ENCODE assay signal across 18 cellular contexts in the genomic region with DNA sequence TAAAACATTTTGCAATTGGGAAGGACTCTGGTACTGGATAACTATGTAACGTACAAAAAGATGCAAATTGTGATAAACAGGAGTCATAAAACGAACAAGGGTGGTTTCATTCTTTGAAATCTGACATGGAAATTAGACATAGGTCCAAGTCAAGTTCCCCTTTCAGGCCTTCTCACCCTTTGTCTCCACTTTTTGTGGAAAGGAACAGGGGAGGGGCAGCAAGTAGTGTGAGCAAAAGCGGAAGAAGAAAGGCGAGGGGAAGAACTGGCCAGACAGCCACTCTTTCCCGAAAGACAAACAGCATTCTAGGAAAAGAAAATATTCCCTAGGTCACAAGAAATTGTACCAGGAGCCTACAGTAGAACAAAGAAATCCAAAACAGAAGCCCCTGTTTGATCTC. TPM values are rescaled to one million over a fixed set of nuclear protein-coding genes. Genes with fewer than 3 reads are reported as not detected.
DNase-seq lines count a peak whose midpoint lies in the region; ATAC-seq and TF ChIP-seq lines count a peak whose summit lies in the region.
"Had no signal": no experiment of that assay in that cellular context is flagged by ENCODE, and none has a peak within 500 bp of the region (broad histone marks: within the 10 kb centered on the region; RNA-seq: fewer than 3 reads in every experiment).

No MANE protein-coding gene starts in this region.

- H3K36me3 ChIP-seq in left lung (no peaks in the 10 kb centered on the region), mammary epithelial cell (ENCODE audit: insufficient read depth, low read length) (no peaks in the 10 kb centered on the region)

- peaks cover 3 to 65% of the 10 kb centered on the region in 2 donors for H3K4me1 ChIP-seq in left lung
- H3K4me1 ChIP-seq in mammary epithelial cell (ENCODE audit: insufficient read depth, low read length), result peaks cover 36% of the 10 kb centered on the region
- H3K4me1 ChIP-seq: body of pancreas had no signal

- TF ChIP-seq CTCF in CD14-positive monocyte (IDR thresholded peaks at IDR 0.05) (no peak), left lung (IDR thresholded peaks at IDR 0.05) (no peak), mammary epithelial cell (conservative IDR thresholded peaks at IDR 0.05 in 1 of 2, IDR thresholded peaks at IDR 0.05 in 1 of 2; ENCODE audit: extremely low read depth in 1 of 2, insufficient read depth in 1 of 2, low read depth in 1 of 2, low read length in 2 of 2) (no peak)

- H3K4me3 ChIP-seq in left lung, result no peak overlapping the region
- H3K4me3 ChIP-seq in mammary epithelial cell (replicated peaks in 1 of 3; ENCODE audit: insufficient read depth in 1 of 3, low read depth in 2 of 3, low read length in 3 of 3), result no peak overlapping the region
- H3K4me3 ChIP-seq: body of pancreas, smooth muscle cell had no signal

- H3K27ac ChIP-seq in left lung (peak overlapping the region in 1 of 2 donors; percentile 66), mammary epithelial cell (ENCODE audit: insufficient read depth, low read depth, low read length) (no peak overlapping the region)
- H3K27ac ChIP-seq: body of pancreas had no signal

- H3K4me3 Mint-ChIP-seq in CD14-positive monocyte, result peak overlapping the region in 1 of 2 donors; percentile 55

- no peak overlapping the region for H2AFZ ChIP-seq in mammary epithelial cell (ENCODE audit: low read depth, low read length)

- peak overlapping the region; percentile 78 to 93 (median 88) for H3K27ac Mint-ChIP-seq in CD14-positive monocyte

- no peaks in the 10 kb centered on the region for H4K20me1 ChIP-seq in mammary epithelial cell (ENCODE audit: insufficient read depth, low read length)

- H3K9ac ChIP-seq in mammary epithelial cell (ENCODE audit: insufficient read depth, low read length), result no peak overlapping the region

- 98% methylated on average over 5 of the region's 5 CpGs for WGBS in mammary epithelial cell (ENCODE audit: low coverage, missing lambda C conversion rate)

- intact Hi-C loops in CD14-positive monocyte (cut with micrococcal nuclease) (loop anchor here in 1 of 2 donors (5.0 kb wide), 1 partner anchor 68 kb away; no protein-coding TSS in a partner anchor), left lung (cut with DNase I) (no loop called here), mammary epithelial cell (cut with micrococcal nuclease) (no loop called here)

- H3K79me2 ChIP-seq in mammary epithelial cell (ENCODE audit: insufficient read depth, low read length), result no peaks in the 10 kb centered on the region

- CTCF ChIA-PET in mammary epithelial cell (lab: Charles Lee; ENCODE audit: low non-redundant PET), result no interaction called here

- H3K27me3 ChIP-seq in left lung (no peaks in the 10 kb centered on the region), mammary epithelial cell (ENCODE audit: insufficient read depth, low read length) (no peaks in the 10 kb centered on the region)
- H3K27me3 ChIP-seq: body of pancreas had no signal

- dilution Hi-C loops in mammary epithelial cell (cut with HindIII; ENCODE audit: low sequenced_read_pairs), result no loop called here

- H3K4me1 Mint-ChIP-seq in CD14-positive monocyte, result peaks cover 66% of the 10 kb centered on the region

- in situ Hi-C loops in KBM-7 (cut with MboI; ENCODE audit: low pct_unique_long_range_greater_than_20kb, low sequenced_read_pairs) (loop anchor here (25.0 kb wide), 2 partner anchors 188 to 663 kb away; no protein-coding TSS in a partner anchor), mammary epithelial cell (cut with MboI; ENCODE audit: low sequenced_read_pairs in 2 of 2) (loop anchor here in 1 of 2 donors (10.0 kb wide), 1 partner anchor 101 kb away; no protein-coding TSS in a partner anchor)

- no peaks in the 10 kb centered on the region for H3K9me3 ChIP-seq in left lung
- no peaks in the 10 kb centered on the region for H3K9me3 ChIP-seq in mammary epithelial cell (replicated peaks; ENCODE audit: insufficient read depth, low read length)
- H3K9me3 ChIP-seq: body of pancreas had no signal

- peaks cover 0 to 3% (median 0%) of the 10 kb centered on the region in 7 donors for H3K9me3 Mint-ChIP-seq in CD14-positive monocyte

- H3K36me3 Mint-ChIP-seq in CD14-positive monocyte, result peaks cover 0 to 15% of the 10 kb centered on the region in 2 donors

- H3K27me3 Mint-ChIP-seq in CD14-positive monocyte (ENCODE audit: low read depth in 3 of 3), result peaks cover 0 to 3% (median 2%) of the 10 kb centered on the region in 3 donors

- BruUV-seq in mammary epithelial cell (replicated peaks; lab: Mats Ljungman, UMichigan), result no TSS peak

- no peak overlapping the region for H3K4me2 ChIP-seq in mammary epithelial cell (ENCODE audit: insufficient read depth, low read depth, low read length)

- DNase-seq in CD14-positive monocyte (ENCODE audit: low spot score) (peak; percentile 82), KBM-7 (peak; percentile 88), SIG-M5 treated with dmso at 0.1 percent for 504 hours (lab: John Stamatoyannopoulos, UW; ENCODE audit: unreplicated experiment) (peak; percentile 88), left lung (no peak), SHP77 treated with DMSO at 0.1 percent for 48 hours (lab: John Stamatoyannopoulos, UW) (no peak), mammary epithelial cell (no peak)
- DNase-seq: activated naive CD4-positive, alpha-beta T cell treated with Interleukin-2 at 50 U/mL for 16 hours; hippocampal formation; KG1; NCI-H1436 treated with DMSO at 0.1 percent for 48 hours; NCI-H446 treated with DMSO at 0.1 percent for 48 hours; PC-3; stimulated activated naive CD8-positive, alpha-beta T cell treated with anti-CD3 and anti-CD28 coated beads, Interleukin-15, Interleukin-2, amounts not matched to agents 100 U/mL and 50 U/mL, for 24 hours had no signal

- ATAC-seq in left lung (peak; percentile 54), SK-N-SH treated with all-trans-retinoic acid at 6 μM for 48 hours (no peak), GM21825 (IDR thresholded peaks at IDR 0.05; ENCODE audit: unreplicated experiment) (no peak)
- ATAC-seq: body of pancreas; PC-3; stimulated activated naive CD8-positive, alpha-beta T cell treated with anti-CD3 and anti-CD28 coated beads, Interleukin-15, Interleukin-2, amounts not matched to agents 100 U/mL and 50 U/mL, for 24 hours had no signal

TF ChIP-seq in SK-N-SH treated with all-trans-retinoic acid at 6 μM for 48 hours, 23 proteins besides CTCF, POLR2A, EP300 and RAD21:
- no peak for TF ChIP-seq BACH2 (CRISPR knock-in tag; IDR thresholded peaks at IDR 0.05; ENCODE audit: borderline replicate concordance)
- TF ChIP-seq GLIS3 (CRISPR knock-in tag; IDR thresholded peaks at IDR 0.05), result no peak
- TF ChIP-seq ZFP30 (CRISPR knock-in tag; IDR thresholded peaks at IDR 0.05), result no peak
- TF ChIP-seq ZFP3 (CRISPR knock-in tag; IDR thresholded peaks at IDR 0.05), result no peak
- no peak for TF ChIP-seq TCF4 (CRISPR knock-in tag; IDR thresholded peaks at IDR 0.05; ENCODE audit: borderline replicate concordance)
- no peak for TF ChIP-seq RARB (CRISPR knock-in tag; IDR thresholded peaks at IDR 0.05)
- no peak for TF ChIP-seq ZNF70 (CRISPR knock-in tag; IDR thresholded peaks at IDR 0.05)
- TF ChIP-seq TOX (CRISPR knock-in tag; IDR thresholded peaks at IDR 0.05; ENCODE audit: borderline replicate concordance), result no peak
- no peak for TF ChIP-seq OSR1 (CRISPR knock-in tag; IDR thresholded peaks at IDR 0.05)
- TF ChIP-seq, protein P1, sequence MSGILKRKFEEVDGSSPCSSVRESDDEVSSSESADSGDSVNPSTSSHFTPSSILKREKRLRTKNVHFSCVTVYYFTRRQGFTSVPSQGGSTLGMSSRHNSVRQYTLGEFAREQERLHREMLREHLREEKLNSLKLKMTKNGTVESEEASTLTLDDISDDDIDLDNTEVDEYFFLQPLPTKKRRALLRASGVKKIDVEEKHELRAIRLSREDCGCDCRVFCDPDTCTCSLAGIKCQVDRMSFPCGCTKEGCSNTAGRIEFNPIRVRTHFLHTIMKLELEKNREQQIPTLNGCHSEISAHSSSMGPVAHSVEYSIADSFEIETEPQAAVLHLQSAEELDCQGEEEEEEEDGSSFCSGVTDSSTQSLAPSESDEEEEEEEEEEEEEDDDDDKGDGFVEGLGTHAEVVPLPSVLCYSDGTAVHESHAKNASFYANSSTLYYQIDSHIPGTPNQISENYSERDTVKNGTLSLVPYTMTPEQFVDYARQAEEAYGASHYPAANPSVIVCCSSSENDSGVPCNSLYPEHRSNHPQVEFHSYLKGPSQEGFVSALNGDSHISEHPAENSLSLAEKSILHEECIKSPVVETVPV (CRISPR knock-in tag; IDR thresholded peaks at IDR 0.05), result no peak
- TF ChIP-seq ZC3H10 (CRISPR knock-in tag; IDR thresholded peaks at IDR 0.05), result no peak
- no peak for TF ChIP-seq POU6F1 (CRISPR knock-in tag; IDR thresholded peaks at IDR 0.05; ENCODE audit: borderline replicate concordance, low read depth)
- TF ChIP-seq, protein P2, sequence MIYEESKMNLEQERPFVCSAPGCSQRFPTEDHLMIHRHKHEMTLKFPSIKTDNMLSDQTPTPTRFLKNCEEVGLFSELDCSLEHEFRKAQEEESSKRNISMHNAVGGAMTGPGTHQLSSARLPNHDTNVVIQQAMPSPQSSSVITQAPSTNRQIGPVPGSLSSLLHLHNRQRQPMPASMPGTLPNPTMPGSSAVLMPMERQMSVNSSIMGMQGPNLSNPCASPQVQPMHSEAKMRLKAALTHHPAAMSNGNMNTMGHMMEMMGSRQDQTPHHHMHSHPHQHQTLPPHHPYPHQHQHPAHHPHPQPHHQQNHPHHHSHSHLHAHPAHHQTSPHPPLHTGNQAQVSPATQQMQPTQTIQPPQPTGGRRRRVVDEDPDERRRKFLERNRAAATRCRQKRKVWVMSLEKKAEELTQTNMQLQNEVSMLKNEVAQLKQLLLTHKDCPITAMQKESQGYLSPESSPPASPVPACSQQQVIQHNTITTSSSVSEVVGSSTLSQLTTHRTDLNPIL (CRISPR knock-in tag; IDR thresholded peaks at IDR 0.05; ENCODE audit: low read depth), result no peak
- TF ChIP-seq SNAI2 (CRISPR knock-in tag; IDR thresholded peaks at IDR 0.05), result no peak
- TF ChIP-seq ZNF565 (CRISPR knock-in tag; conservative IDR thresholded peaks at IDR 0.05; ENCODE audit: low read depth), result no peak

RNA-seq across cellular contexts. Expression of gene MCF2L2, which starts 52.6 kb away (rescaled TPM):
- polyA plus RNA-seq in CD14-positive monocyte (under 1 TPM in 1 of 2 donors, not detected in 1; 0.13 TPM), mammary epithelial cell (0.26 TPM)
- total RNA-seq in left lung (under 1 TPM; 0.41 to 0.52 TPM), mammary epithelial cell (1 to 10 TPM; 2.0 to 2.7 TPM)
- polyA minus RNA-seq in mammary epithelial cell, result not detected
- polyA plus RNA-seq: AG04450, smooth muscle cell had no signal

Comparison
In these comparisons a context has a peak if more than half of its experiments do, and no peak if none do; other contexts are left out.
1. DNase-seq: peak in CD14-positive monocyte (single experiment), KBM-7 (single experiment) and SIG-M5 treated with dmso at 0.1 percent for 504 hours (single experiment); none in left lung (0 of 2), SHP77 treated with DMSO at 0.1 percent for 48 hours (single experiment) and mammary epithelial cell (single experiment).